In genomic region chr7:99579956-99580777, GRCh38 we compare ENCODE assay signal across 8 cellular contexts. TPM values are rescaled to one million over a fixed set of nuclear protein-coding genes. Genes with fewer than 3 reads are reported as not detected.
DNase-seq lines count a peak whose midpoint lies in the region; ATAC-seq, FAIRE-seq and TF ChIP-seq lines count a peak whose summit lies in the region.

No MANE protein-coding gene starts in this region.

- H3K27ac Mint-ChIP-seq in CD8-positive, alpha-beta T cell, result peak overlapping the region; percentile 87
- peak overlapping the region; percentile 81 for H3K27ac Mint-ChIP-seq in stimulated activated effector memory CD8-positive, alpha-beta T cell treated with anti-CD3 and anti-CD28 coated beads, Interleukin-12 subunit alpha, Interleukin-12 subunit beta, amount 100 ng/mL, for 72 hours

- DNase-seq in CD8-positive, alpha-beta T cell, result peak; percentile 24 to 77 (median 68)
- DNase-seq in NCI-H1694 treated with DMSO at 0.1 percent for 48 hours (lab: John Stamatoyannopoulos, UW) (peak; percentile 24), endothelial cell of umbilical vein (ENCODE audit: low read depth, low spot score) (peak; percentile 50), RKO (ENCODE audit: low spot score) (no peak)
- peak in 2 of 3 experiments; percentile 23 to 37 for DNase-seq in activated CD8-positive, alpha-beta memory T cell treated with anti-CD3 and anti-CD28 coated beads for 48 hours (ENCODE audit: low read depth in 2 of 3, low spot score in 2 of 3)
- peak; percentile 36 to 68 for DNase-seq in stimulated activated effector memory CD8-positive, alpha-beta T cell treated with anti-CD3 and anti-CD28 coated beads, Interleukin-12 subunit alpha, Interleukin-12 subunit beta, amount 100 ng/mL, for 72 hours (ENCODE audit: low spot score in 2 of 2)

- no TSS peak for BruUV-seq in endothelial cell of umbilical vein (replicated peaks; lab: Mats Ljungman, UMichigan)

- peak overlapping the region; percentile 84 for H3K4me3 ChIP-seq in CD8-positive, alpha-beta T cell (ENCODE audit: low read depth, low read length)
- peak overlapping the region; percentile 28 to 33 (median 31) for H3K4me3 ChIP-seq in endothelial cell of umbilical vein (replicated peaks in 1 of 3; ENCODE audit: insufficient read depth in 1 of 3, low read depth in 1 of 3, low read length in 3 of 3)
- peak overlapping the region; percentile 34 for H3K4me3 ChIP-seq in mucosa of stomach (ENCODE audit: low read length)

- no peaks in the 10 kb centered on the region for H4K20me1 ChIP-seq in endothelial cell of umbilical vein (replicated peaks; ENCODE audit: control insufficient read depth, extremely low read depth, insufficient read depth, low read length)

- dilution Hi-C loops in endothelial cell of umbilical vein (cut with MboI; ENCODE audit: extremely low pct_ligation_motif_present, low sequenced_read_pairs), result no loop called here

- peak; percentile 91 for ATAC-seq in CD8-positive, alpha-beta T cell
- ATAC-seq in stimulated activated effector memory CD8-positive, alpha-beta T cell treated with anti-CD3 and anti-CD28 coated beads, Interleukin-12 subunit alpha, Interleukin-12 subunit beta, amount 100 ng/mL, for 72 hours, result peak; percentile 66
- ATAC-seq in HG02870 (IDR thresholded peaks at IDR 0.05; ENCODE audit: unreplicated experiment), result no peak

- H3K36me3 Mint-ChIP-seq in CD8-positive, alpha-beta T cell, result peaks cover 2% of the 10 kb centered on the region
- no peaks in the 10 kb centered on the region for H3K36me3 Mint-ChIP-seq in stimulated activated effector memory CD8-positive, alpha-beta T cell treated with anti-CD3 and anti-CD28 coated beads, Interleukin-12 subunit alpha, Interleukin-12 subunit beta, amount 100 ng/mL, for 72 hours

- no peaks in the 10 kb centered on the region for H3K27me3 Mint-ChIP-seq in CD8-positive, alpha-beta T cell (ENCODE audit: low read depth)

- intact Hi-C loops in CD8-positive, alpha-beta T cell (cut with DNase I, micrococcal nuclease), result loop anchor here (1.0 to 2.0 kb wide), 4 partner anchors 21 to 215 kb away; partner anchors contain the start of genes ZKSCAN5 (in 1 of the 2) and ZNF655 (in 1 of the 2)
- intact Hi-C loops in endothelial cell of umbilical vein (cut with micrococcal nuclease), result no loop called here

- H3K27me3 ChIP-seq in CD8-positive, alpha-beta T cell (ENCODE audit: insufficient read depth, low read length), result no peaks in the 10 kb centered on the region
- H3K27me3 ChIP-seq in endothelial cell of umbilical vein (ENCODE audit: control insufficient read depth in 2 of 2, insufficient read depth in 2 of 2, low read length in 2 of 2), result peaks cover 0 to 2% of the 10 kb centered on the region in 2 experiments
- peaks cover 16% of the 10 kb centered on the region for H3K27me3 ChIP-seq in mucosa of stomach (ENCODE audit: control insufficient read depth, insufficient read depth, low read length)

- peak; percentile 54 for TF ChIP-seq CTCF in CD8-positive, alpha-beta T cell (IDR thresholded peaks at IDR 0.05)
- peak; percentile 40 to 68 for TF ChIP-seq CTCF in endothelial cell of umbilical vein (IDR thresholded peaks at IDR 0.05; ENCODE audit: extremely low read depth in 1 of 2, insufficient read depth in 1 of 2, low read depth in 1 of 2, low read length in 2 of 2)

- peaks cover 18% of the 10 kb centered on the region for H3K4me1 Mint-ChIP-seq in CD8-positive, alpha-beta T cell (ENCODE audit: low read depth)
- peaks cover 21% of the 10 kb centered on the region for H3K4me1 Mint-ChIP-seq in stimulated activated effector memory CD8-positive, alpha-beta T cell treated with anti-CD3 and anti-CD28 coated beads, Interleukin-12 subunit alpha, Interleukin-12 subunit beta, amount 100 ng/mL, for 72 hours

- CTCF ChIA-PET in CD8-positive, alpha-beta T cell (lab: Charles Lee), result interaction anchor here (0.6 to 1.3 kb wide), 6 partner anchors 8 to 550 kb away, joined by 3 to 5 read pairs (median 3); no protein-coding TSS in a partner anchor
- CTCF ChIA-PET in endothelial cell of umbilical vein (lab: Charles Lee), result interaction anchor here (0.8 to 2.1 kb wide), 8 partner anchors 9 to 211 kb away, joined by 3 to 10 read pairs (median 6); partner anchors contain the start of genes CPSF4, PTCD1 and ZSCAN25

- POLR2A ChIA-PET in CD8-positive, alpha-beta T cell (lab: Charles Lee), result interaction anchor here (0.8 to 3.0 kb wide), 6 partner anchors 22 to 80 kb away, joined by 3 to 21 read pairs (median 3); partner anchors contain the start of genes ZNF394 and ZNF655
- POLR2A ChIA-PET in endothelial cell of umbilical vein (lab: Charles Lee), result no interaction called here

- no peak overlapping the region for H3K9ac ChIP-seq in endothelial cell of umbilical vein (replicated peaks; ENCODE audit: extremely low read depth, insufficient read depth, low read length)
- peak overlapping the region; percentile 48 for H3K9ac ChIP-seq in mucosa of stomach (ENCODE audit: low read length)

- no peaks in the 10 kb centered on the region for H3K9me3 ChIP-seq in CD8-positive, alpha-beta T cell (ENCODE audit: low read length)
- no peaks in the 10 kb centered on the region for H3K9me3 ChIP-seq in endothelial cell of umbilical vein (replicated peaks; ENCODE audit: control insufficient read depth, insufficient read depth, low read length)
- no peaks in the 10 kb centered on the region for H3K9me3 ChIP-seq in mucosa of stomach (ENCODE audit: control insufficient read depth, low read length)

- H3K27ac ChIP-seq in CD8-positive, alpha-beta T cell (ENCODE audit: low read depth, low read length), result peak overlapping the region; percentile 42
- no peak overlapping the region for H3K27ac ChIP-seq in endothelial cell of umbilical vein (ENCODE audit: insufficient read depth, low read depth, low read length)

- TF ChIP-seq POLR2A in endothelial cell of umbilical vein (IDR thresholded peaks at IDR 0.05; ENCODE audit: low read depth, low read length), result no peak

- FAIRE-seq in endothelial cell of umbilical vein (lab: Jason Lieb, UNC), result peak; percentile 62

- H3K4me1 ChIP-seq in CD8-positive, alpha-beta T cell (ENCODE audit: insufficient read depth, low read length), result no peaks in the 10 kb centered on the region
- H3K4me1 ChIP-seq in endothelial cell of umbilical vein (ENCODE audit: control insufficient read depth, extremely low read depth, insufficient read depth, low read length) (peaks cover 6% of the 10 kb centered on the region), mucosa of stomach (ENCODE audit: control insufficient read depth, insufficient read depth, low read length) (peaks cover 12% of the 10 kb centered on the region)

- H3K9me1 ChIP-seq in endothelial cell of umbilical vein (replicated peaks; ENCODE audit: control insufficient read depth, extremely low read depth, insufficient read depth, low read length), result no peaks in the 10 kb centered on the region

- H3K79me2 ChIP-seq in endothelial cell of umbilical vein (ENCODE audit: control insufficient read depth, insufficient read depth, low read length), result no peaks in the 10 kb centered on the region

- no peaks in the 10 kb centered on the region for H3K9me3 Mint-ChIP-seq in CD8-positive, alpha-beta T cell
- no peaks in the 10 kb centered on the region for H3K9me3 Mint-ChIP-seq in stimulated activated effector memory CD8-positive, alpha-beta T cell treated with anti-CD3 and anti-CD28 coated beads, Interleukin-12 subunit alpha, Interleukin-12 subunit beta, amount 100 ng/mL, for 72 hours

- H2AFZ ChIP-seq in endothelial cell of umbilical vein (ENCODE audit: low read depth, low read length), result peak overlapping the region; percentile 98

- peak overlapping the region; percentile 93 for H3K4me3 Mint-ChIP-seq in CD8-positive, alpha-beta T cell
- H3K4me3 Mint-ChIP-seq in stimulated activated effector memory CD8-positive, alpha-beta T cell treated with anti-CD3 and anti-CD28 coated beads, Interleukin-12 subunit alpha, Interleukin-12 subunit beta, amount 100 ng/mL, for 72 hours, result peak overlapping the region; percentile 79

- H3K36me3 ChIP-seq in CD8-positive, alpha-beta T cell (ENCODE audit: insufficient read depth, low read length), result no peaks in the 10 kb centered on the region
- no peaks in the 10 kb centered on the region for H3K36me3 ChIP-seq in endothelial cell of umbilical vein (ENCODE audit: control insufficient read depth in 2 of 2, extremely low read depth in 1 of 2, insufficient read depth in 2 of 2, low read length in 2 of 2)
- H3K36me3 ChIP-seq in mucosa of stomach (ENCODE audit: control insufficient read depth, insufficient read depth, low read length), result no peaks in the 10 kb centered on the region

- H3K4me2 ChIP-seq in endothelial cell of umbilical vein (ENCODE audit: insufficient read depth, low read length), result peak overlapping the region; percentile 86

RNA-seq across cellular contexts. Expression of gene TMEM225B, which starts 17.9 kb away (rescaled TPM):
- total RNA-seq in CD8-positive, alpha-beta T cell, result 1 to 10 TPM in 1 of 2 experiments, under 1 TPM in 1; 0.94 to 2.1 TPM
- total RNA-seq in endothelial cell of umbilical vein, result not detected in 2 replicates
- polyA plus RNA-seq in endothelial cell of umbilical vein, result 0.08 and 0.29 TPM in 2 replicates
- 0.12 and 0.20 TPM in 2 replicates for polyA plus RNA-seq in endothelial cell of umbilical vein (2011; cell fraction: cytosol; rRNA removed)
- 0.36 and 0.51 TPM in 2 replicates for polyA plus RNA-seq in endothelial cell of umbilical vein (2011; cell fraction: nucleus; rRNA removed)
- polyA plus RNA-seq in endothelial cell of umbilical vein (2012), result not detected in 2 replicates
- polyA minus RNA-seq in endothelial cell of umbilical vein, result not detected in 2 replicates
- polyA minus RNA-seq in endothelial cell of umbilical vein (2011; cell fraction: cytosol; rRNA and poly(A)+ RNA removed), result not detected
- polyA minus RNA-seq in endothelial cell of umbilical vein (2011; cell fraction: nucleus; rRNA and poly(A)+ RNA removed), result 0.34 TPM in 1 of 2 replicates, not detected in the other

RNA-seq across cellular contexts. Expression of gene ZNF655, which starts 21.7 kb away (rescaled TPM):
- total RNA-seq in CD8-positive, alpha-beta T cell, result 100 to 1,000 TPM; 177 to 186 TPM
- 15.7 and 16.9 TPM in 2 replicates for total RNA-seq in endothelial cell of umbilical vein
- 17.4 and 20.4 TPM in 2 replicates for polyA plus RNA-seq in endothelial cell of umbilical vein
- 11.9 and 12.3 TPM in 2 replicates for polyA plus RNA-seq in endothelial cell of umbilical vein (2011; cell fraction: cytosol; rRNA removed)
- 54.6 and 65.7 TPM in 2 replicates for polyA plus RNA-seq in endothelial cell of umbilical vein (2011; cell fraction: nucleus; rRNA removed)
- 5.2 and 11.6 TPM in 2 replicates for polyA plus RNA-seq in endothelial cell of umbilical vein (2012)
- polyA minus RNA-seq in endothelial cell of umbilical vein, result 22.5 and 22.9 TPM in 2 replicates
- 15.6 TPM for polyA minus RNA-seq in endothelial cell of umbilical vein (2011; cell fraction: cytosol; rRNA and poly(A)+ RNA removed)
- polyA minus RNA-seq in endothelial cell of umbilical vein (2011; cell fraction: nucleus; rRNA and poly(A)+ RNA removed), result 29.6 and 34.9 TPM in 2 replicates

RNA-seq across cellular contexts. Expression of gene FAM200A, which starts 28.3 kb away (rescaled TPM):
- total RNA-seq in CD8-positive, alpha-beta T cell, result 1 to 10 TPM; 2.7 to 3.3 TPM
- 3.0 and 3.6 TPM in 2 replicates for total RNA-seq in endothelial cell of umbilical vein
- polyA plus RNA-seq in endothelial cell of umbilical vein, result 1.7 and 2.1 TPM in 2 replicates
- 3.0 and 3.2 TPM in 2 replicates for polyA plus RNA-seq in endothelial cell of umbilical vein (2011; cell fraction: cytosol; rRNA removed)
- 1.4 and 1.6 TPM in 2 replicates for polyA plus RNA-seq in endothelial cell of umbilical vein (2011; cell fraction: nucleus; rRNA removed)
- 3.0 and 4.2 TPM in 2 replicates for polyA plus RNA-seq in endothelial cell of umbilical vein (2012)
- polyA minus RNA-seq in endothelial cell of umbilical vein, result 2.7 and 2.8 TPM in 2 replicates
- polyA minus RNA-seq in endothelial cell of umbilical vein (2011; cell fraction: cytosol; rRNA and poly(A)+ RNA removed), result 1.5 TPM
- 1.6 and 1.9 TPM in 2 replicates for polyA minus RNA-seq in endothelial cell of umbilical vein (2011; cell fraction: nucleus; rRNA and poly(A)+ RNA removed)

RNA-seq across cellular contexts. Expression of gene ZSCAN25, which starts 36.6 kb away (rescaled TPM):
- total RNA-seq in CD8-positive, alpha-beta T cell, result 10 to 100 TPM; 54.1 to 54.7 TPM
- 11.4 and 13.8 TPM in 2 replicates for total RNA-seq in endothelial cell of umbilical vein
- polyA plus RNA-seq in endothelial cell of umbilical vein, result 8.4 and 8.9 TPM in 2 replicates
- 6.1 and 7.9 TPM in 2 replicates for polyA plus RNA-seq in endothelial cell of umbilical vein (2011; cell fraction: cytosol; rRNA removed)
- 14.2 and 15.2 TPM in 2 replicates for polyA plus RNA-seq in endothelial cell of umbilical vein (2011; cell fraction: nucleus; rRNA removed)
- 4.7 and 5.4 TPM in 2 replicates for polyA plus RNA-seq in endothelial cell of umbilical vein (2012)
- polyA minus RNA-seq in endothelial cell of umbilical vein, result 18.2 and 21.0 TPM in 2 replicates
- 5.4 TPM for polyA minus RNA-seq in endothelial cell of umbilical vein (2011; cell fraction: cytosol; rRNA and poly(A)+ RNA removed)
- polyA minus RNA-seq in endothelial cell of umbilical vein (2011; cell fraction: nucleus; rRNA and poly(A)+ RNA removed), result 15.8 and 16.1 TPM in 2 replicates

Comparison
In these comparisons a context has a peak if more than half of its experiments do, and no peak if none do; other contexts are left out.
1. H3K4me3 ChIP-seq: peak in every context shown above with its lines; median percentile 84 in CD8-positive, alpha-beta T cell; 34 in mucosa of stomach; 31 in endothelial cell of umbilical vein.